ENCODE assay signal across 14 cellular contexts in the genomic region with DNA sequence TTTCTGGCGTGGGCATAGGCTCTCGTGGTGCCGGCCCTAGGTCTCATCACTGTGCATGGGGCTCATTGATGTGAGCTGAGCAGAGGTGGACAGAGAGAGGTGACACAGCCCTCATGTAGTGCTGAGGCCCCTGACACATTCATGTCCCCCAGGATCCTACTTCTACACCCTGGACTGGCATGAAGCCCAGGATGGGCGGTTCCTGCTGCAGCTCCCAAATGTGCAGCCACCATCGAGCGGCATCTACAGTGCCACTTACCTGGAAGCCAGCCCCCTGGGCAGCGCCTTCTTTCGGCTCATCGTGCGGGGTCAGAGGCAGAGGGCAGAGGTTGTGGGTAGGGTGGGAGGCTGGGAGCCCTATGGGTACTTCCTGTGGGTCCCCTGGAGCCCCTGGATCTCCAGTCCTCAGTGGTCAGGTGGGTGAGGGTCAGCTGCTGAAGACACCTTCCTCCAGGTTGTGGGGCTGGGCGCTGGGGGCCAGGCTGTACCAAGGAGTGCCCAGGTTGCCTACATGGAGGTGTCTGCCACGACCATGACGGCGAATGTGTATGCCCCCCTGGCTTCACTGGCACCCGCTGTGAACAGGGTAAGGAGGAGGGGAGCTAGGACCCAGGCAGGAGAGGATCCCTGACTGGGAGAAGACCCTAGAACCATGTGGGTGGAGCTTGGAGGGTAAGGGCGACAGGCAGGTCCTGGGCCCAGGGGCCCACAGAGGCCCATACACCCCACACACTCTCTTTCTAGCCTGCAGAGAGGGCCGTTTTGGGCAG. TPM values are rescaled to one million over a fixed set of nuclear protein-coding genes. Genes with fewer than 3 reads are reported as not detected.
"Had no signal": no experiment of that assay in that cellular context is flagged by ENCODE, and none has a peak within 500 bp of the region (broad histone marks: within the 10 kb centered on the region; RNA-seq: fewer than 3 reads in every experiment).

No MANE protein-coding gene starts in this region.

- H3K9me3 Mint-ChIP-seq: central memory CD8-positive, alpha-beta T cell had no signal

- DNase-seq: activated naive CD4-positive, alpha-beta T cell treated with anti-CD3 and anti-CD28 coated beads, Interleukin-2, amount 50 U/mL, for 16 hours; body of pancreas; dermis blood vessel endothelial cell; stimulated activated CD4-positive, alpha-beta T cell treated with anti-CD3 and anti-CD28 coated beads, Interleukin-4, amount 100 ng/mL, for 4 hours; stomach had no signal

- H3K36me3 ChIP-seq: pancreas, stomach, thoracic aorta, vagina had no signal

- H3K27ac ChIP-seq: body of pancreas, pancreas, stomach, thoracic aorta, vagina had no signal

- H3K4me3 Mint-ChIP-seq: central memory CD8-positive, alpha-beta T cell had no signal

- H3K4me1 ChIP-seq: body of pancreas, vagina had no signal

- H3K27me3 ChIP-seq: body of pancreas, pancreas, stomach, vagina had no signal

- H3K4me1 Mint-ChIP-seq: central memory CD8-positive, alpha-beta T cell had no signal

- H3K4me3 ChIP-seq: body of pancreas, pancreas, stomach, thoracic aorta, vagina had no signal

- ATAC-seq: activated CD4-positive, CD25-positive, alpha-beta regulatory T cell treated with anti-CD3 and anti-CD28 coated beads, Interleukin-2, amount 50 U/mL, for 24 hours; body of pancreas; esophagus mucosa; pancreas had no signal

- H3K9me3 ChIP-seq: body of pancreas, pancreas, stomach, thoracic aorta, vagina had no signal

RNA-seq across cellular contexts. Expression of gene C1orf210, which starts 21.5 kb away (rescaled TPM):
- total RNA-seq: dermis blood vessel endothelial cell, fibroblast of villous mesenchyme, skeletal muscle tissue, thoracic aorta had no signal

RNA-seq across cellular contexts. Expression of gene MPL, which starts 30.7 kb away (rescaled TPM):
- total RNA-seq: body of pancreas, dermis blood vessel endothelial cell, fibroblast of villous mesenchyme, renal cortical epithelial cell, skeletal muscle tissue, stomach, thoracic aorta, vagina had no signal

RNA-seq across cellular contexts. Expression of gene TMEM125, which starts 37.1 kb away (rescaled TPM):
- total RNA-seq: dermis blood vessel endothelial cell had no signal
